15 cellular contexts compared by ENCODE assay signal in the genomic region with DNA sequence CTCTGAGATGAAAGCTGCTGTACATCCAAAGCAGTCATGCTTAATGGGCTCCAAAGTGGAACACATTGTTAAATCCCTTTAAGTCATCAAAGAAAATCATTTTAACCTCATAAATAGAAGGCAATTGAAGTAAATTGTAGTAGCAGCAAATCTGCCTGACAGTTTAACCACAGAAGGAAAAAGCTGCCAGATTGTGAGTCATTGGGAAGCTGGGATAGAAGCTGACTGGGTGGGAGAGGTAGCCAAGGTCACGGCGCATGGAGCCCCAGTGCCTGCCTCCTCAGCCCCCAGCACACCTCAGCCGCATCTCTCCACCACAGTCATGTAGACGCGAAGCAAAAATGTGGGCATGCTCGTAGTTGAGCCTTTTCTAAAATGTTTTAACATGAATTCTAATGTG. TPM values are rescaled to one million over a fixed set of nuclear protein-coding genes. Genes with fewer than 3 reads are reported as not detected.
DNase-seq lines count a peak whose midpoint lies in the region; ATAC-seq, FAIRE-seq and TF ChIP-seq lines count a peak whose summit lies in the region.
"Had no signal": no experiment of that assay in that cellular context is flagged by ENCODE, and none has a peak within 500 bp of the region (broad histone marks: within the 10 kb centered on the region; RNA-seq: fewer than 3 reads in every experiment).

No MANE protein-coding gene starts in this region.

- peaks cover 65% of the 10 kb centered on the region for H3K36me3 Mint-ChIP-seq in activated CD8-positive, alpha-beta T cell treated with anti-CD3 and anti-CD28 coated beads, Interleukin-2, amount 10 ng/mL, durations not matched to agents 7 days and 5 days (ENCODE audit: low read depth)
- peaks cover 37 to 65% (median 48%) of the 10 kb centered on the region in 3 donors for H3K36me3 Mint-ChIP-seq in immature natural killer cell

- ATAC-seq in activated CD8-positive, alpha-beta T cell treated with anti-CD3 and anti-CD28 coated beads, Interleukin-2, amount 10 ng/mL, durations not matched to agents 7 days and 5 days = no peak
- ATAC-seq: mucosa of descending colon had no signal

- DNase-seq in AG08395 (ENCODE audit: low spot score) = peak; percentile 27
- DNase-seq in H54 (ENCODE audit: insufficient read length, low spot score) = peak; percentile 25
- no peak for DNase-seq in activated CD8-positive, alpha-beta T cell treated with anti-CD3 and anti-CD28 coated beads, Interleukin-2, amount 10 ng/mL, durations not matched to agents 7 days and 5 days
- DNase-seq in immature natural killer cell = peak in 2 of 3 donors; percentile 37 to 50
- no peak for DNase-seq in NCI-H526 (lab: John Stamatoyannopoulos, UW)
- no peak for DNase-seq in NOMO-1 (lab: John Stamatoyannopoulos, UW; ENCODE audit: unreplicated experiment in 2 of 2)
- no peak for DNase-seq in MV-4-11 (lab: John Stamatoyannopoulos, UW)
- DNase-seq in DMS79 (lab: John Stamatoyannopoulos, UW) = no peak
- DNase-seq: activated CD4-positive, alpha-beta T cell treated with anti-CD3 and anti-CD28 coated beads, Interleukin-2, amount 10 ng/mL, durations not matched to agents 7 days and 5 days; central memory CD4-positive, alpha-beta T cell; mucosa of descending colon; NCI-H2107; stimulated activated CD4-positive, alpha-beta T cell treated with anti-CD3 and anti-CD28 coated beads, Interleukin-4, amount 100 ng/mL, for 1 hour; stimulated activated naive CD4-positive, alpha-beta T cell had no signal

- H3K4me1 Mint-ChIP-seq in activated CD8-positive, alpha-beta T cell treated with anti-CD3 and anti-CD28 coated beads, Interleukin-2, amount 10 ng/mL, durations not matched to agents 7 days and 5 days (ENCODE audit: low read depth) = peaks cover 84% of the 10 kb centered on the region
- H3K4me1 Mint-ChIP-seq in immature natural killer cell = peaks cover 98 to 100% of the 10 kb centered on the region in 2 donors

- H3K27me3 Mint-ChIP-seq in activated CD8-positive, alpha-beta T cell treated with anti-CD3 and anti-CD28 coated beads, Interleukin-2, amount 10 ng/mL, durations not matched to agents 7 days and 5 days (ENCODE audit: low read depth) = no peaks in the 10 kb centered on the region
- H3K27me3 Mint-ChIP-seq in immature natural killer cell (ENCODE audit: low read depth in 3 of 3) = peaks cover 7 to 23% (median 11%) of the 10 kb centered on the region in 3 donors
- H3K27me3 Mint-ChIP-seq: activated CD4-positive, alpha-beta T cell treated with anti-CD3 and anti-CD28 coated beads, Interleukin-2, amount 10 ng/mL, durations not matched to agents 7 days and 5 days; IgD-negative memory B cell had no signal

- POLR2A ChIA-PET in activated CD8-positive, alpha-beta T cell treated with anti-CD3 and anti-CD28 coated beads, Interleukin-2, amount 10 ng/mL, durations not matched to agents 7 days and 5 days (lab: Charles Lee) = interaction anchor here (1.3 kb wide), 1 partner anchor 13 kb away, joined by 3 read pairs; no protein-coding TSS in a partner anchor

- CTCF ChIA-PET in activated CD8-positive, alpha-beta T cell treated with anti-CD3 and anti-CD28 coated beads, Interleukin-2, amount 10 ng/mL, durations not matched to agents 7 days and 5 days (lab: Charles Lee) = interaction anchor here (1.4 to 4.7 kb wide), 5 partner anchors 13 to 145 kb away, joined by 3 to 72 read pairs (median 13); no protein-coding TSS in a partner anchor

- no peak overlapping the region for H3K4me3 Mint-ChIP-seq in activated CD8-positive, alpha-beta T cell treated with anti-CD3 and anti-CD28 coated beads, Interleukin-2, amount 10 ng/mL, durations not matched to agents 7 days and 5 days
- H3K4me3 Mint-ChIP-seq in immature natural killer cell = peak overlapping the region; percentile 70 to 86 (median 74)
- H3K4me3 Mint-ChIP-seq: activated CD4-positive, alpha-beta T cell treated with anti-CD3 and anti-CD28 coated beads, Interleukin-2, amount 10 ng/mL, durations not matched to agents 7 days and 5 days; IgD-negative memory B cell had no signal

- FAIRE-seq in H54 (lab: Jason Lieb, UNC) = no peak

- H3K27ac Mint-ChIP-seq in activated CD8-positive, alpha-beta T cell treated with anti-CD3 and anti-CD28 coated beads, Interleukin-2, amount 10 ng/mL, durations not matched to agents 7 days and 5 days = peak overlapping the region; percentile 46
- peak overlapping the region; percentile 97 to 100 (median 98) for H3K27ac Mint-ChIP-seq in immature natural killer cell
- H3K27ac Mint-ChIP-seq: activated CD4-positive, alpha-beta T cell treated with anti-CD3 and anti-CD28 coated beads, Interleukin-2, amount 10 ng/mL, durations not matched to agents 7 days and 5 days had no signal

- no peak for TF ChIP-seq POLR2A in H54 (IDR thresholded peaks at IDR 0.05; ENCODE audit: low read depth, low read length)

- H3K9me3 Mint-ChIP-seq in activated CD8-positive, alpha-beta T cell treated with anti-CD3 and anti-CD28 coated beads, Interleukin-2, amount 10 ng/mL, durations not matched to agents 7 days and 5 days (ENCODE audit: insufficient read depth) = no peaks in the 10 kb centered on the region
- H3K9me3 Mint-ChIP-seq in immature natural killer cell = no peaks in the 10 kb centered on the region
- H3K9me3 Mint-ChIP-seq: activated CD4-positive, alpha-beta T cell treated with anti-CD3 and anti-CD28 coated beads, Interleukin-2, amount 10 ng/mL, durations not matched to agents 7 days and 5 days; IgD-negative memory B cell had no signal

RNA-seq across cellular contexts. Expression of gene STARD3NL, which starts 51.3 kb away (rescaled TPM):
- 10 to 100 TPM; 24.1 to 25.8 TPM for total RNA-seq in activated CD8-positive, alpha-beta T cell treated with anti-CD3 and anti-CD28 coated beads, Interleukin-2, amount 10 ng/mL, durations not matched to agents 7 days and 5 days
- 100 to 1,000 TPM in 2 of 3 donors, 10 to 100 TPM in 1; 94.8 to 121 (median 113) TPM for polyA plus RNA-seq in immature natural killer cell

Comparison
In these comparisons a context has a peak if more than half of its experiments do, and no peak if none do; other contexts are left out.
1. DNase-seq: peak in AG08395 (single experiment), H54 (single experiment) and immature natural killer cell (2 of 3); none in activated CD8-positive, alpha-beta T cell treated with anti-CD3 and anti-CD28 coated beads, Interleukin-2, amount 10 ng/mL, durations not matched to agents 7 days and 5 days (single experiment), NCI-H526 (0 of 2), NOMO-1 (0 of 2), MV-4-11 (single experiment) and DMS79 (single experiment).